In the genomic region with DNA sequence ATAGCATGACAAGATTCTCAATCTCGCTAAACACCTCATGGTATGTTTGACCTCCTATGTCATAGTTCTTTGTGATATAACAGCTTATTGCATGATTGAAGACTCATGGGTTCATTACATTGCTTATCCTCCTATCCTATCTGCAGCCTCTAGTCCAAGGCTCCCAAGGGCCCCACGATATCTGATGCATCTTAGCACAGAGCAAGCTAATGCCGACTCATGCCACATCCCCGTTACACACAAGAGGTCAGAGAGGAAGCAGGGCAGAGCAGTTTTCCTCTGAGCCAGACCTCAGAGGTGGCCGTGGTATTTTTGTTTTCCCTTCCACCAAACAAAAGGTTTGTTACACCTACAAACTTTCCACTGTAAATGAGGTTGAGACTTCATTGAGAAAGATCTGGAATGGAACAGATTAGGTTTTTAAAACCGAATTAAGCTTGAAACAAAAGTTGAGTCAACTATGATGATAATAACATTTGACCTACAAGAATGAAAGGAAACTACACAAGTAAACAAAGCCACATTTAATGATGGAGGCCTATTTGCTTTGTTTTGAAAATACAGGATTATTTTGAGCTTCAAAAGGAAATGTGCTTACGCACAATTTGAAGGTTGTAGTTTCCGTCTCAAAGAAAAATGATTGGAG, we compare ENCODE assay signal across 24 cellular contexts.
DNase-seq lines count a peak whose midpoint lies in the region; ATAC-seq, FAIRE-seq and TF ChIP-seq lines count a peak whose summit lies in the region.
"Had no signal": no experiment of that assay in that cellular context is flagged by ENCODE, and none has a peak within 500 bp of the region (broad histone marks: within the 10 kb centered on the region; RNA-seq: fewer than 3 reads in every experiment).

No MANE protein-coding gene starts in this region.

- peak overlapping the region; percentile 48 for H2AFZ ChIP-seq in endothelial cell of umbilical vein (ENCODE audit: low read depth, low read length)

- no peaks in the 10 kb centered on the region for H3K36me3 Mint-ChIP-seq in activated CD4-positive, alpha-beta T cell treated with anti-CD3 and anti-CD28 coated beads, Interleukin-2, amount 10 ng/mL, durations not matched to agents 24 days and 14 days (ENCODE audit: low read depth)
- no peaks in the 10 kb centered on the region for H3K36me3 Mint-ChIP-seq in stimulated activated effector memory CD8-positive, alpha-beta T cell treated with anti-CD3 and anti-CD28 coated beads, Interleukin-12 subunit alpha, Interleukin-12 subunit beta, amount 100 ng/mL, for 72 hours

- intact Hi-C loops in activated CD4-positive, alpha-beta T cell treated with anti-CD3 and anti-CD28 coated beads, Interleukin-2, amount 10 ng/mL, durations not matched to agents 24 days and 14 days (cut with micrococcal nuclease) = loop anchor here (5.0 kb wide), 1 partner anchor 83 kb away; no protein-coding TSS in a partner anchor
- intact Hi-C loops in endothelial cell of umbilical vein (cut with micrococcal nuclease) = loop anchor here (1.0 to 5.0 kb wide), 2 partner anchors 33 to 103 kb away; no protein-coding TSS in a partner anchor

- H3K27ac Mint-ChIP-seq in activated CD4-positive, alpha-beta T cell treated with anti-CD3 and anti-CD28 coated beads, Interleukin-2, amount 10 ng/mL, durations not matched to agents 24 days and 14 days = peak overlapping the region; percentile 76
- peak overlapping the region; percentile 87 for H3K27ac Mint-ChIP-seq in stimulated activated effector memory CD8-positive, alpha-beta T cell treated with anti-CD3 and anti-CD28 coated beads, Interleukin-12 subunit alpha, Interleukin-12 subunit beta, amount 100 ng/mL, for 72 hours
- H3K27ac Mint-ChIP-seq: activated T-cell treated with anti-CD3 and anti-CD28 coated beads, Interleukin-2, amount 50 U/mL, for 24 hours had no signal

- no peaks in the 10 kb centered on the region for H3K36me3 ChIP-seq in endothelial cell of umbilical vein (ENCODE audit: control insufficient read depth in 2 of 2, extremely low read depth in 1 of 2, insufficient read depth in 2 of 2, low read length in 2 of 2)
- H3K36me3 ChIP-seq: colonic mucosa, esophagus muscularis mucosa, vagina had no signal

- H4K20me1 ChIP-seq in endothelial cell of umbilical vein (replicated peaks; ENCODE audit: control insufficient read depth, extremely low read depth, insufficient read depth, low read length) = no peaks in the 10 kb centered on the region

- H3K79me2 ChIP-seq in endothelial cell of umbilical vein (ENCODE audit: control insufficient read depth, insufficient read depth, low read length) = no peaks in the 10 kb centered on the region

- BruUV-seq in endothelial cell of umbilical vein (replicated peaks; lab: Mats Ljungman, UMichigan) = no TSS peak

- peaks cover 2% of the 10 kb centered on the region for H3K27me3 Mint-ChIP-seq in activated CD4-positive, alpha-beta T cell treated with anti-CD3 and anti-CD28 coated beads, Interleukin-2, amount 10 ng/mL, durations not matched to agents 24 days and 14 days

- peaks cover 12% of the 10 kb centered on the region for H3K4me1 Mint-ChIP-seq in activated CD4-positive, alpha-beta T cell treated with anti-CD3 and anti-CD28 coated beads, Interleukin-2, amount 10 ng/mL, durations not matched to agents 24 days and 14 days
- H3K4me1 Mint-ChIP-seq in stimulated activated effector memory CD8-positive, alpha-beta T cell treated with anti-CD3 and anti-CD28 coated beads, Interleukin-12 subunit alpha, Interleukin-12 subunit beta, amount 100 ng/mL, for 72 hours = peaks cover 13% of the 10 kb centered on the region

- H3K27me3 ChIP-seq in endothelial cell of umbilical vein (ENCODE audit: control insufficient read depth in 2 of 2, insufficient read depth in 2 of 2, low read length in 2 of 2) = no peaks in the 10 kb centered on the region
- H3K27me3 ChIP-seq: colonic mucosa, esophagus muscularis mucosa, vagina had no signal

- CTCF ChIA-PET in endothelial cell of umbilical vein (lab: Charles Lee) = interaction anchor here (0.6 kb wide), 1 partner anchor 21 kb away, joined by 3 read pairs; no protein-coding TSS in a partner anchor

- TF ChIP-seq POLR2A in endothelial cell of umbilical vein (IDR thresholded peaks at IDR 0.05; ENCODE audit: low read depth, low read length) = no peak

- no peak overlapping the region for H3K4me3 ChIP-seq in endothelial cell of umbilical vein (replicated peaks in 1 of 3; ENCODE audit: insufficient read depth in 1 of 3, low read depth in 1 of 3, low read length in 3 of 3)
- H3K4me3 ChIP-seq: A549, colonic mucosa, esophagus muscularis mucosa, vagina had no signal

- H3K27ac ChIP-seq in endothelial cell of umbilical vein (ENCODE audit: insufficient read depth, low read depth, low read length) = no peak overlapping the region
- H3K27ac ChIP-seq: A549, colonic mucosa, esophagus muscularis mucosa, HL-60, vagina had no signal

- POLR2A ChIA-PET in endothelial cell of umbilical vein (lab: Charles Lee) = no interaction called here

- peak; percentile 67 for ATAC-seq in stimulated activated effector memory CD8-positive, alpha-beta T cell treated with anti-CD3 and anti-CD28 coated beads, Interleukin-12 subunit alpha, Interleukin-12 subunit beta, amount 100 ng/mL, for 72 hours
- ATAC-seq in HG03469 (IDR thresholded peaks at IDR 0.05; ENCODE audit: unreplicated experiment) (no peak), HG02870 (IDR thresholded peaks at IDR 0.05; ENCODE audit: unreplicated experiment) (no peak)
- ATAC-seq: A549 had no signal

- no peak overlapping the region for H3K4me3 Mint-ChIP-seq in activated CD4-positive, alpha-beta T cell treated with anti-CD3 and anti-CD28 coated beads, Interleukin-2, amount 10 ng/mL, durations not matched to agents 24 days and 14 days
- peak overlapping the region; percentile 41 for H3K4me3 Mint-ChIP-seq in stimulated activated effector memory CD8-positive, alpha-beta T cell treated with anti-CD3 and anti-CD28 coated beads, Interleukin-12 subunit alpha, Interleukin-12 subunit beta, amount 100 ng/mL, for 72 hours
- H3K4me3 Mint-ChIP-seq: activated T-cell treated with anti-CD3 and anti-CD28 coated beads, Interleukin-2, amount 50 U/mL, for 24 hours; neural crest cell had no signal

- H3K9me3 Mint-ChIP-seq in activated CD4-positive, alpha-beta T cell treated with anti-CD3 and anti-CD28 coated beads, Interleukin-2, amount 10 ng/mL, durations not matched to agents 24 days and 14 days = peaks cover 4% of the 10 kb centered on the region
- H3K9me3 Mint-ChIP-seq in stimulated activated effector memory CD8-positive, alpha-beta T cell treated with anti-CD3 and anti-CD28 coated beads, Interleukin-12 subunit alpha, Interleukin-12 subunit beta, amount 100 ng/mL, for 72 hours = no peaks in the 10 kb centered on the region
- H3K9me3 Mint-ChIP-seq: activated T-cell treated with anti-CD3 and anti-CD28 coated beads, Interleukin-2, amount 50 U/mL, for 24 hours had no signal

- H3K9me1 ChIP-seq in endothelial cell of umbilical vein (replicated peaks; ENCODE audit: control insufficient read depth, extremely low read depth, insufficient read depth, low read length) = no peaks in the 10 kb centered on the region

- TF ChIP-seq CTCF in endothelial cell of umbilical vein (IDR thresholded peaks at IDR 0.05; ENCODE audit: extremely low read depth in 1 of 2, insufficient read depth in 1 of 2, low read depth in 1 of 2, low read length in 2 of 2) = no peak

- peak; percentile 67 for FAIRE-seq in endothelial cell of umbilical vein (lab: Jason Lieb, UNC)
- FAIRE-seq: A549, D721Med had no signal

- H3K9me3 ChIP-seq in endothelial cell of umbilical vein (replicated peaks; ENCODE audit: control insufficient read depth, insufficient read depth, low read length) = no peaks in the 10 kb centered on the region
- H3K9me3 ChIP-seq: A549, colonic mucosa, esophagus muscularis mucosa, vagina had no signal

- no peak overlapping the region for H3K4me2 ChIP-seq in endothelial cell of umbilical vein (ENCODE audit: insufficient read depth, low read length)
- H3K4me2 ChIP-seq: A549 had no signal

- H3K9ac ChIP-seq in endothelial cell of umbilical vein (replicated peaks; ENCODE audit: extremely low read depth, insufficient read depth, low read length) = no peak overlapping the region

- peak; percentile 52 for DNase-seq in activated CD4-positive, alpha-beta T cell treated with anti-CD3 and anti-CD28 coated beads, Interleukin-2, amount 10 ng/mL, durations not matched to agents 24 days and 14 days
- no peak for DNase-seq in activated CD4-positive, alpha-beta T cell treated with anti-CD3 and anti-CD28 coated beads for 4 hours
- DNase-seq in OCI-M1 (lab: John Stamatoyannopoulos, UW) (peak; percentile 74), endothelial cell of umbilical vein (ENCODE audit: low read depth, low spot score) (peak; percentile 34)
- no peak for DNase-seq in stimulated activated effector memory CD8-positive, alpha-beta T cell treated with anti-CD3 and anti-CD28 coated beads, Interleukin-12 subunit alpha, Interleukin-12 subunit beta, amount 100 ng/mL, for 72 hours (ENCODE audit: low spot score in 2 of 2)
- DNase-seq in stimulated activated naive CD4-positive, alpha-beta T cell (lab: John Stamatoyannopoulos, UW) = no peak
- DNase-seq: activated CD4-positive, alpha-beta T cell treated with anti-CD3 and anti-CD28 coated beads, Interleukin-2, amount 50 U/mL, for 1 hour; activated T-cell treated with anti-CD3 and anti-CD28 coated beads, Interleukin-2, amount 50 U/mL, for 24 hours; colonic mucosa; HCEC 1CT; Kasumi-1; NCI-H187 treated with DMSO at 0.1 percent for 48 hours; NCI-H526; RPMI8226; stimulated activated CD4-positive, alpha-beta T cell treated with anti-CD3 and anti-CD28 coated beads, Interleukin-4, amount 100 ng/mL, for 1 hour; T-helper 1 cell had no signal

- dilution Hi-C loops in endothelial cell of umbilical vein (cut with MboI; ENCODE audit: extremely low pct_ligation_motif_present, low sequenced_read_pairs) = no loop called here

- H3K4me1 ChIP-seq in endothelial cell of umbilical vein (ENCODE audit: control insufficient read depth, extremely low read depth, insufficient read depth, low read length) = peaks cover 33% of the 10 kb centered on the region
- H3K4me1 ChIP-seq: A549, colonic mucosa, vagina had no signal

TF ChIP-seq in endothelial cell of umbilical vein, 7 proteins besides CTCF, POLR2A, EP300 and RAD21:
- TF ChIP-seq GATA2 (IDR thresholded peaks at IDR 0.05; ENCODE audit: insufficient read depth, insufficient read length, low read depth, low read length) = peak; percentile 58
- no peak for TF ChIP-seq MYC (IDR thresholded peaks at IDR 0.05; ENCODE audit: low read depth, low read length)
TF ChIP-seq in endothelial cell of umbilical vein: peak in this region for 1.

Comparison
In these comparisons a context has a peak if more than half of its experiments do, and no peak if none do; other contexts are left out.
1. DNase-seq: peak in activated CD4-positive, alpha-beta T cell treated with anti-CD3 and anti-CD28 coated beads, Interleukin-2, amount 10 ng/mL, durations not matched to agents 24 days and 14 days (single experiment), OCI-M1 (single experiment) and endothelial cell of umbilical vein (single experiment); none in activated CD4-positive, alpha-beta T cell treated with anti-CD3 and anti-CD28 coated beads for 4 hours (0 of 2), stimulated activated effector memory CD8-positive, alpha-beta T cell treated with anti-CD3 and anti-CD28 coated beads, Interleukin-12 subunit alpha, Interleukin-12 subunit beta, amount 100 ng/mL, for 72 hours (0 of 2) and stimulated activated naive CD4-positive, alpha-beta T cell (0 of 6).